23 cellular contexts compared by ENCODE assay signal in the genomic region with DNA sequence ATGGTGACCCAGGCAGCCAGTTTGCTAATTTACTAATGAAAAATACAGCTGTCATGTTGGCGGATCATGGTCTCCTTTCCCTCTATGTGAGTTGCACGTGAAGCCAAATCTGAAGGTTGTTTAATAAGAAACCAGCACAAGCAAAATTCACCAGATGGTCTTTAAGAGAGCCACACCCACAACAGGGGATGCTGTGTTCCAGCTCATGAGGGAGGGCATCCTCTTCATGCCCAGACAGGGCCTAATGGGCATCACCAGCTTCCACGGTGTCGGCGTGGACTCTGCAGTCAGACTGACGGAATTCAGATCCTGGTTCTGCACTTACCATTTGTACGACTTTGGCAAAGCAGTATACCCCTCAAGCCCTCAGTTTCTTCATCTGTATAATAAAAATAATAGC. TPM values are rescaled to one million over a fixed set of nuclear protein-coding genes. Genes with fewer than 3 reads are reported as not detected.
"Had no signal": no experiment of that assay in that cellular context is flagged by ENCODE, and none has a peak within 500 bp of the region (broad histone marks: within the 10 kb centered on the region; RNA-seq: fewer than 3 reads in every experiment).

No MANE protein-coding gene starts in this region.

- H3K27ac ChIP-seq: colonic mucosa, dorsolateral prefrontal cortex had no signal

- H3K27me3 Mint-ChIP-seq: naive thymus-derived CD8-positive, alpha-beta T cell had no signal

- H3K9me3 ChIP-seq: colonic mucosa had no signal

- H3K27me3 ChIP-seq: colonic mucosa, dorsolateral prefrontal cortex, heart left ventricle had no signal

- H3K27ac Mint-ChIP-seq: naive thymus-derived CD8-positive, alpha-beta T cell had no signal

- H3K4me3 Mint-ChIP-seq: naive thymus-derived CD8-positive, alpha-beta T cell had no signal

- H3K4me3 ChIP-seq: colonic mucosa, dorsolateral prefrontal cortex, heart left ventricle, mucosa of descending colon had no signal

- ATAC-seq: naive thymus-derived CD8-positive, alpha-beta T cell had no signal

- H3K36me3 ChIP-seq: colonic mucosa, heart left ventricle had no signal

- DNase-seq: effector CD8-positive, alpha-beta T cell; kidney glomerular epithelial cell; mucosa of descending colon; naive thymus-derived CD8-positive, alpha-beta T cell; stimulated activated CD4-positive, alpha-beta T cell treated with anti-CD3 and anti-CD28 coated beads, Interleukin-2, amount 100 ng/mL, for 24 hours; stimulated activated CD4-positive, alpha-beta T cell treated with anti-CD3 and anti-CD28 coated beads, Interleukin-4, amount 100 ng/mL, for 4 hours; stimulated activated naive CD4-positive, alpha-beta T cell; trophoblast cell had no signal

- H3K4me1 ChIP-seq: colonic mucosa had no signal

RNA-seq across cellular contexts. Expression of a gene that starts 39.9 kb away (rescaled TPM):
- total RNA-seq: colonic mucosa; dorsolateral prefrontal cortex; fibroblast of lung; frontal cortex; glomerular endothelial cell; heart left ventricle; lower leg skin; mucosa of descending colon; naive thymus-derived CD8-positive, alpha-beta T cell; osteocyte; pulmonary artery endothelial cell; sciatic nerve; skeletal muscle tissue; urinary bladder had no signal
- polyA plus RNA-seq: esophagus; fibroblast of lung; heart left ventricle; naive thymus-derived CD8-positive, alpha-beta T cell; neural cell; thymus; urinary bladder had no signal
